In the genomic region with DNA sequence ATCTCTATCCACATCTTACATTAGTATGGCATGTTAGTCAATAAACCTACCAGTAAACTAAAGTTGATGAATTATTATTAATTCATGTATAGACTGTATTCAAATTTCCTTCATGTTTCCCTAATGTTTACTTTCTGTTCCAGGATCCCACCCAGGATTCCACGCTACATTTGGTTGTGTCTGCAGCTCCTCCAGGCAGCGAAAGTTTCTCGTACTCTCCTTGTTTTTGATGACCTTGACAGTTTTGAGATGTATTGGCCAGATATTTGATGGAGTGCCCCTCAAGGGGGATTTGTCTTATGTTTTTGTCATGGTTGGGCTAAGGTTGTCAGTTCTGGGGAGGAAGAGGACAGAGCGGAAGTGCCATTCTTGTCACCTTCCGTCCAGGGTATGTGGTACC, we compare ENCODE assay signal across 29 cellular contexts.
"Had no signal": no experiment of that assay in that cellular context is flagged by ENCODE, and none has a peak within 500 bp of the region (broad histone marks: within the 10 kb centered on the region; RNA-seq: fewer than 3 reads in every experiment).

No MANE protein-coding gene starts in this region.

- FAIRE-seq: pancreas, urothelium cell line had no signal

- H3K4me1 Mint-ChIP-seq: natural killer cell; stimulated activated effector memory CD8-positive, alpha-beta T cell treated with anti-CD3 and anti-CD28 coated beads, Interleukin-12 subunit alpha, Interleukin-12 subunit beta, amount 100 ng/mL, for 72 hours; stimulated activated naive B cell treated with anti-CD40 and anti-IgM and Interleukin-4, amounts not matched to agents 10 μg/mL and 1 μg/mL and 100 μg/mL, for 72 hours had no signal

- DNase-seq: naive thymus-derived CD4-positive, alpha-beta T cell; natural killer cell; occipital lobe; pancreas; posterior cingulate gyrus; psoas muscle; right cardiac atrium; spleen; stimulated activated CD4-positive, alpha-beta T cell treated with anti-CD3 and anti-CD28 coated beads, Interleukin-12 subunit alpha, Interleukin-12 subunit beta, amount 100 ng/mL, for 4 hours; stimulated activated CD4-positive, alpha-beta T cell treated with anti-CD3 and anti-CD28 coated beads, Interleukin-1b, Interleukin-23, amount 100 ng/mL, for 48 hours; stimulated activated CD4-positive, alpha-beta T cell treated with anti-CD3 and anti-CD28 coated beads, Interleukin-4, amount 100 ng/mL, for 1 hour; stimulated activated naive B cell treated with anti-CD40 and anti-IgM and Interleukin-4, amounts not matched to agents 10 μg/mL and 1 μg/mL and 100 μg/mL, for 72 hours; stimulated activated naive CD4-positive, alpha-beta T cell treated with Interleukin-2 at 50 U/mL for 16 hours; stomach; thyroid gland; trophoblast cell; upper lobe of left lung had no signal

- H3K36me3 ChIP-seq: pancreas, spleen, stomach, thoracic aorta, thyroid gland, tibial nerve, upper lobe of left lung, vagina had no signal

- H3K9me3 Mint-ChIP-seq: natural killer cell; stimulated activated effector memory CD8-positive, alpha-beta T cell treated with anti-CD3 and anti-CD28 coated beads, Interleukin-12 subunit alpha, Interleukin-12 subunit beta, amount 100 ng/mL, for 72 hours; stimulated activated naive CD8-positive, alpha-beta T cell treated with anti-CD3 and anti-CD28 coated beads, Interleukin-15, Interleukin-2, amounts not matched to agents 100 ng/mL and 50 ng/mL, for 24 hours had no signal

- H3K36me3 Mint-ChIP-seq: natural killer cell; stimulated activated effector memory CD8-positive, alpha-beta T cell treated with anti-CD3 and anti-CD28 coated beads, Interleukin-12 subunit alpha, Interleukin-12 subunit beta, amount 100 ng/mL, for 72 hours; stimulated activated naive B cell treated with anti-CD40 and anti-IgM and Interleukin-4, amounts not matched to agents 10 μg/mL and 1 μg/mL and 100 μg/mL, for 72 hours had no signal

- ATAC-seq: naive thymus-derived CD4-positive, alpha-beta T cell; natural killer cell; pancreas; psoas muscle; right cardiac atrium; sciatic nerve; stimulated activated effector memory CD8-positive, alpha-beta T cell treated with anti-CD3 and anti-CD28 coated beads, Interleukin-12 subunit alpha, Interleukin-12 subunit beta, amount 100 ng/mL, for 72 hours; stimulated activated naive B cell treated with anti-CD40 and anti-IgM and Interleukin-4, amounts not matched to agents 10 μg/mL and 1 μg/mL and 100 μg/mL, for 72 hours had no signal

- H3K9me3 ChIP-seq: pancreas, psoas muscle, thoracic aorta, thyroid gland, upper lobe of left lung, vagina had no signal

- H3K4me2 ChIP-seq: smooth muscle cell had no signal

- H3K27me3 ChIP-seq: pancreas, spleen, thyroid gland, tibial nerve, upper lobe of left lung, vagina had no signal

- H3K4me3 ChIP-seq: pancreas, psoas muscle, skin epidermis, smooth muscle cell, spleen, stomach, thoracic aorta, thyroid gland, tibial nerve, upper lobe of left lung, vagina had no signal

- H3K4me1 ChIP-seq: pancreas, psoas muscle, stomach, tibial nerve, upper lobe of left lung, vagina had no signal

- H3K4me3 Mint-ChIP-seq: naive thymus-derived CD4-positive, alpha-beta T cell; natural killer cell; nephron; neural crest cell; stimulated activated effector memory CD8-positive, alpha-beta T cell treated with anti-CD3 and anti-CD28 coated beads, Interleukin-12 subunit alpha, Interleukin-12 subunit beta, amount 100 ng/mL, for 72 hours; stimulated activated naive B cell treated with anti-CD40 and anti-IgM and Interleukin-4, amounts not matched to agents 10 μg/mL and 1 μg/mL and 100 μg/mL, for 72 hours; stimulated activated naive CD8-positive, alpha-beta T cell treated with anti-CD3 and anti-CD28 coated beads, Interleukin-15, Interleukin-2, amounts not matched to agents 100 ng/mL and 50 ng/mL, for 24 hours had no signal

- H3K27ac Mint-ChIP-seq: naive thymus-derived CD4-positive, alpha-beta T cell; natural killer cell; nephron; progenitor cell of endocrine pancreas; stimulated activated effector memory CD8-positive, alpha-beta T cell treated with anti-CD3 and anti-CD28 coated beads, Interleukin-12 subunit alpha, Interleukin-12 subunit beta, amount 100 ng/mL, for 72 hours; stimulated activated naive B cell treated with anti-CD40 and anti-IgM and Interleukin-4, amounts not matched to agents 10 μg/mL and 1 μg/mL and 100 μg/mL, for 72 hours; stimulated activated naive CD8-positive, alpha-beta T cell treated with anti-CD3 and anti-CD28 coated beads, Interleukin-15, Interleukin-2, amounts not matched to agents 100 ng/mL and 50 ng/mL, for 24 hours had no signal

- H3K27ac ChIP-seq: pancreas, psoas muscle, skin epidermis, spleen, stomach, thoracic aorta, thyroid gland, tibial nerve, upper lobe of left lung, vagina had no signal
